In genomic region chr9:21998026-21998425, GRCh38 we compare ENCODE assay signal across 21 cellular contexts. TPM values are rescaled to one million over a fixed set of nuclear protein-coding genes. Genes with fewer than 3 reads are reported as not detected.
"Had no signal": no experiment of that assay in that cellular context is flagged by ENCODE, and none has a peak within 500 bp of the region (broad histone marks: within the 10 kb centered on the region; RNA-seq: fewer than 3 reads in every experiment).

No MANE protein-coding gene starts in this region.

- H3K4me2 ChIP-seq: hepatocyte had no signal

- H2AFZ ChIP-seq: hepatocyte had no signal

- H3K79me2 ChIP-seq: hepatocyte had no signal

- H3K27ac ChIP-seq: coronary artery, foreskin keratinocyte, hepatocyte, right atrium auricular region, sigmoid colon had no signal

- DNase-seq: effector CD4-positive, alpha-beta T cell; erythroblast; foreskin keratinocyte; head of caudate nucleus; kidney; left cardiac atrium; left ventricle myocardium superior; mesendoderm; naive thymus-derived CD4-positive, alpha-beta T cell; posterior cingulate gyrus; sigmoid colon; small intestine; stimulated activated CD4-positive, alpha-beta T cell treated with anti-CD3 and anti-CD28 coated beads, Interleukin-2, amount 100 ng/mL, for 48 hours; stimulated activated naive CD4-positive, alpha-beta T cell treated with Interleukin-2 at 50 U/mL for 16 hours; trophoblast cell had no signal

- H3K9me3 ChIP-seq: right atrium auricular region, sigmoid colon had no signal

- ATAC-seq: foreskin keratinocyte; left cardiac atrium; left ventricle myocardium superior; naive thymus-derived CD4-positive, alpha-beta T cell had no signal

- H3K36me3 ChIP-seq: right atrium auricular region, sigmoid colon had no signal

- H3K4me3 ChIP-seq: coronary artery, hepatocyte, lung, right atrium auricular region, sigmoid colon had no signal

RNA-seq across cellular contexts. Expression of gene CDKN2B-AS1, which starts 3.4 kb away (rescaled TPM):
- total RNA-seq: endodermal cell, right atrium auricular region had no signal

RNA-seq across cellular contexts. Expression of gene CDKN2A, which starts 3.8 kb away (rescaled TPM):
- total RNA-seq: left ventricle myocardium superior had no signal

RNA-seq across cellular contexts. Expression of gene CDKN2B, which starts 11.1 kb away (rescaled TPM):
- total RNA-seq: neural crest cell had no signal
